Comparison of ENCODE assay signal across 14 cellular contexts in genomic region chr5:67012241-67012640, GRCh38.
DNase-seq lines count a peak whose midpoint lies in the region; ATAC-seq, FAIRE-seq and TF ChIP-seq lines count a peak whose summit lies in the region.
"Had no signal": no experiment of that assay in that cellular context is flagged by ENCODE, and none has a peak within 500 bp of the region (broad histone marks: within the 10 kb centered on the region; RNA-seq: fewer than 3 reads in every experiment).

No MANE protein-coding gene starts in this region.

- 58 to 68% (median 65%) methylated on average over 1 of the region's 1 CpG for WGBS in psoas muscle, 3 donors
- WGBS in body of pancreas, 2 donors: 78 to 92% methylated on average over 1 of the region's 1 CpG

- no peak overlapping the region for H3K27ac Mint-ChIP-seq in CD8-positive, alpha-beta T cell
- H3K27ac Mint-ChIP-seq: natural killer cell treated with Interleukin-12 subunit alpha and Interleukin-12 subunit beta and Interleukin-15 and Interleukin-18, amount 100 ng/mL, for 72 hours; stimulated activated memory B cell treated with anti-CD40 and anti-IgM and Interleukin-4, amounts not matched to agents 10 μg/mL and 1 μg/mL and 100 μg/mL, for 72 hours had no signal

- no peak for TF ChIP-seq CTCF in bronchial epithelial cell (IDR thresholded peaks at IDR 0.05; ENCODE audit: insufficient read depth, low read length, severe bottlenecking)
- TF ChIP-seq CTCF in psoas muscle (IDR thresholded peaks at IDR 0.05): no peak
- no peak for TF ChIP-seq CTCF in CD8-positive, alpha-beta T cell (IDR thresholded peaks at IDR 0.05)
- TF ChIP-seq CTCF in body of pancreas (IDR thresholded peaks at IDR 0.05): no peak

- H3K27me3 ChIP-seq in bronchial epithelial cell (ENCODE audit: control insufficient read depth, insufficient read depth, low read length) (no peaks in the 10 kb centered on the region), psoas muscle (ENCODE audit: insufficient read depth in 3 of 3, low read length in 2 of 3) (no peaks in the 10 kb centered on the region), body of pancreas (no peaks in the 10 kb centered on the region)
- no peaks in the 10 kb centered on the region for H3K27me3 ChIP-seq in CD8-positive, alpha-beta T cell (ENCODE audit: insufficient read depth, low read length)

- no peaks in the 10 kb centered on the region for H3K27me3 Mint-ChIP-seq in CD8-positive, alpha-beta T cell (ENCODE audit: low read depth)
- H3K27me3 Mint-ChIP-seq: CD4-positive, alpha-beta T cell; central memory CD8-positive, alpha-beta T cell; natural killer cell treated with Interleukin-12 subunit alpha and Interleukin-12 subunit beta and Interleukin-15 and Interleukin-18, amount 100 ng/mL, for 72 hours; stimulated activated memory B cell treated with anti-CD40 and anti-IgM and Interleukin-4, amounts not matched to agents 10 μg/mL and 1 μg/mL and 100 μg/mL, for 72 hours had no signal

- no peak for FAIRE-seq in bronchial epithelial cell (lab: Jason Lieb, UNC)

- intact Hi-C loops in psoas muscle (cut with DNase I) (no loop called here), body of pancreas (cut with DNase I) (no loop called here)
- intact Hi-C loops in CD8-positive, alpha-beta T cell (cut with DNase I, micrococcal nuclease): no loop called here

- peaks cover 59% of the 10 kb centered on the region for H3K4me1 Mint-ChIP-seq in CD8-positive, alpha-beta T cell (ENCODE audit: low read depth)

- H3K4me1 ChIP-seq in psoas muscle (peaks cover 56% of the 10 kb centered on the region), body of pancreas (peaks cover 39% of the 10 kb centered on the region)
- peaks cover 10% of the 10 kb centered on the region for H3K4me1 ChIP-seq in CD8-positive, alpha-beta T cell (ENCODE audit: insufficient read depth, low read length)

- H3K9me3 ChIP-seq in psoas muscle: no peaks in the 10 kb centered on the region
- no peaks in the 10 kb centered on the region for H3K9me3 ChIP-seq in CD8-positive, alpha-beta T cell (ENCODE audit: low read length)
- H3K9me3 ChIP-seq in body of pancreas: no peaks in the 10 kb centered on the region

- H3K36me3 ChIP-seq in bronchial epithelial cell (ENCODE audit: control insufficient read depth, insufficient read depth, low read length) (no peaks in the 10 kb centered on the region), psoas muscle (ENCODE audit: insufficient read depth in 1 of 2, low read depth in 1 of 2) (peaks cover 0 to under 1% of the 10 kb centered on the region in 2 donors), body of pancreas (replicated peaks in 1 of 2; ENCODE audit: insufficient read depth in 1 of 2, low read depth in 2 of 2) (no peaks in the 10 kb centered on the region)
- H3K36me3 ChIP-seq in CD8-positive, alpha-beta T cell (ENCODE audit: insufficient read depth, low read length): no peaks in the 10 kb centered on the region

- peak in 3 of 4 donors; percentile 55 to 63 (median 63) for ATAC-seq in psoas muscle
- no peak for ATAC-seq in CD8-positive, alpha-beta T cell
- no peak for ATAC-seq in GM21515 (IDR thresholded peaks at IDR 0.05; ENCODE audit: unreplicated experiment)
- no peak for ATAC-seq in body of pancreas
- ATAC-seq: natural killer cell treated with Interleukin-12 subunit alpha and Interleukin-12 subunit beta and Interleukin-15 and Interleukin-18, amount 100 ng/mL, for 72 hours; stimulated activated memory B cell treated with anti-CD40 and anti-IgM and Interleukin-4, amounts not matched to agents 10 μg/mL and 1 μg/mL and 100 μg/mL, for 72 hours had no signal

- H3K36me3 Mint-ChIP-seq in CD8-positive, alpha-beta T cell: no peaks in the 10 kb centered on the region
- H3K36me3 Mint-ChIP-seq: natural killer cell treated with Interleukin-12 subunit alpha and Interleukin-12 subunit beta and Interleukin-15 and Interleukin-18, amount 100 ng/mL, for 72 hours had no signal

- POLR2A ChIA-PET in CD8-positive, alpha-beta T cell (lab: Charles Lee): no interaction called here

- DNase-seq in ELR (ENCODE audit: low read depth) (peak; percentile 71), NCI-H226 (peak; percentile 57), bronchial epithelial cell (ENCODE audit: low read depth) (peak; percentile 98), psoas muscle (no peak), OCI-M2 (lab: John Stamatoyannopoulos, UW; ENCODE audit: unreplicated experiment) (no peak), body of pancreas (no peak)
- DNase-seq in CD8-positive, alpha-beta T cell: no peak
- DNase-seq: activated CD8-positive, alpha-beta memory T cell treated with anti-CD3 and anti-CD28 coated beads, Interleukin-2, amount 50 U/mL, for 4 hours; CD4-positive, alpha-beta T cell; NCI-H1694 had no signal

- no peaks in the 10 kb centered on the region for H3K9me3 Mint-ChIP-seq in CD8-positive, alpha-beta T cell
- H3K9me3 Mint-ChIP-seq: CD4-positive, alpha-beta T cell; central memory CD8-positive, alpha-beta T cell; natural killer cell treated with Interleukin-12 subunit alpha and Interleukin-12 subunit beta and Interleukin-15 and Interleukin-18, amount 100 ng/mL, for 72 hours; stimulated activated memory B cell treated with anti-CD40 and anti-IgM and Interleukin-4, amounts not matched to agents 10 μg/mL and 1 μg/mL and 100 μg/mL, for 72 hours had no signal

- no peak overlapping the region for H3K4me3 Mint-ChIP-seq in CD8-positive, alpha-beta T cell
- H3K4me3 Mint-ChIP-seq: CD4-positive, alpha-beta T cell; central memory CD8-positive, alpha-beta T cell; natural killer cell treated with Interleukin-12 subunit alpha and Interleukin-12 subunit beta and Interleukin-15 and Interleukin-18, amount 100 ng/mL, for 72 hours; stimulated activated memory B cell treated with anti-CD40 and anti-IgM and Interleukin-4, amounts not matched to agents 10 μg/mL and 1 μg/mL and 100 μg/mL, for 72 hours had no signal

- H3K4me3 ChIP-seq in bronchial epithelial cell (ENCODE audit: low read depth, low read length): no peak overlapping the region
- H3K4me3 ChIP-seq in psoas muscle: peak overlapping the region; percentile 81
- no peak overlapping the region for H3K4me3 ChIP-seq in CD8-positive, alpha-beta T cell (ENCODE audit: low read depth, low read length)
- H3K4me3 ChIP-seq in body of pancreas: no peak overlapping the region

- H3K27ac ChIP-seq in psoas muscle (peak overlapping the region; percentile 85), body of pancreas (no peak overlapping the region)
- H3K27ac ChIP-seq in CD8-positive, alpha-beta T cell (ENCODE audit: low read depth, low read length): no peak overlapping the region

- no peak for TF ChIP-seq POLR2A in body of pancreas (IDR thresholded peaks at IDR 0.05)

- CTCF ChIA-PET in CD8-positive, alpha-beta T cell (lab: Charles Lee): no interaction called here

Comparison
In these comparisons a context has a peak if more than half of its experiments do, and no peak if none do; other contexts are left out.
1. DNase-seq: peak in ELR (single experiment), NCI-H226 (single experiment) and bronchial epithelial cell (single experiment); none in psoas muscle (0 of 2), CD8-positive, alpha-beta T cell (0 of 7), OCI-M2 (single experiment) and body of pancreas (0 of 4).
2. ATAC-seq: peak in psoas muscle (3 of 4); none in CD8-positive, alpha-beta T cell (single experiment), GM21515 (single experiment) and body of pancreas (single experiment).